Comparison of ENCODE assay signal across 8 cellular contexts in the genomic region with DNA sequence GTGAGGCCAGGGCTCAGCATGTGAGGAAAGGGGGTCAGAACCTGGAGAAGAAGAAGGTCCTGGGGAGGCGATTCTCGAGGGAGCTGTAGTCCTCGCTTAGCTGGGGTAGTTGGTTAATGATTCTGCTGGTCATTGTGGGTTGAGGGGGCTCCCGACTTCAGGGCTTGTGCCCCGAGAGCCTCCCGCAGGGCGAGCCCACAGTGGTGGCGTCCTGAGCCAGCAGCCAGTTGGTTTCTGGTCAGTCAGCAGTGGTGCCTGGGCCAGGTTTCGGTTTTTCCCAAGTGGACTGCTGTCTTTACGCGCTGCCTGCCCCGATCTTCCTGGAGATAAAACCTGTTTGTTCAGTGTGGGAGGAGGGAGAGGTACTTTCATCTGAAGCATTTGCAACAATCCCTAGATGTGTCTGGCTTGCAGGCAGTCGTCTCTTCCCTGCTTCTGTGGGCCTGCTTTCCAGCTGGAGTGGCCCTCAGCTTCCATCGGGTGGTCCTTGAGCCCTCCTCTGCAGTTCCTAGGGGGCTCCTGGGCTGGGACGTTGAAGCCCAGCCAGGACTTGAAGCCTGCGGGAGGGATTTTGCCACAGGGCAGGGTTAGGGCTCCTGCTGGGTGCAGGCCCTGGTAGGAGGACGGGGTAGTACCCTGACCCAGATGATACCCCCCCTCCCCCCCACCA. TPM values are rescaled to one million over a fixed set of nuclear protein-coding genes. Genes with fewer than 3 reads are reported as not detected.
DNase-seq lines count a peak whose midpoint lies in the region; ATAC-seq and TF ChIP-seq lines count a peak whose summit lies in the region.

No MANE protein-coding gene starts in this region.

- intact Hi-C loops in left ventricle myocardium inferior (cut with micrococcal nuclease), result no loop called here

- H3K27me3 ChIP-seq in left ventricle myocardium inferior (ENCODE audit: low read depth) (no peaks in the 10 kb centered on the region), skeletal muscle satellite cell (ENCODE audit: control insufficient read depth, insufficient read depth, low read length) (no peaks in the 10 kb centered on the region), Karpas-422 (ENCODE audit: low read length) (no peaks in the 10 kb centered on the region)

- TF ChIP-seq POLR2A in GM19099 (IDR thresholded peaks at IDR 0.05; ENCODE audit: extremely low read depth, insufficient read length, low read depth), result peak; percentile 25

- DNase-seq in WTC11 (ENCODE audit: low spot score), result no peak
- no peak for DNase-seq in left ventricle myocardium inferior
- DNase-seq in Karpas-422, result no peak
- no peak for DNase-seq in amygdala (lab: John Stamatoyannopoulos, UW)
- DNase-seq in NCI-H1092 (lab: John Stamatoyannopoulos, UW), result no peak

- H3K9ac ChIP-seq in skeletal muscle satellite cell (ENCODE audit: low read depth, low read length) (peak overlapping the region; percentile 93), Karpas-422 (ENCODE audit: low read length) (no peak overlapping the region)

- H3K4me3 ChIP-seq in left ventricle myocardium inferior (peak overlapping the region; percentile 77), skeletal muscle satellite cell (ENCODE audit: low read length) (peak overlapping the region; percentile 85), Karpas-422 (ENCODE audit: low read length) (no peak overlapping the region)

- peak overlapping the region; percentile 100 for H3K4me2 ChIP-seq in skeletal muscle satellite cell (ENCODE audit: low read length)
- H3K4me2 ChIP-seq in Karpas-422 (ENCODE audit: low read depth, low read length, poor library complexity, severe bottlenecking), result no peak overlapping the region

- ATAC-seq in WTC11, result no peak
- no peak for ATAC-seq in HG03378 (IDR thresholded peaks at IDR 0.05; ENCODE audit: unreplicated experiment)

- peaks cover 59% of the 10 kb centered on the region for H3K79me2 ChIP-seq in Karpas-422 (ENCODE audit: low read length)

- H3K27ac Mint-ChIP-seq in WTC11, result peak overlapping the region; percentile 97

- CTCF ChIA-PET in WTC11 (lab: Charles Lee), result interaction anchor here (0.6 to 0.8 kb wide), 3 partner anchors 14 to 120 kb away, joined by 3 to 4 read pairs (median 3); no protein-coding TSS in a partner anchor

- POLR2A ChIA-PET in WTC11 (lab: Charles Lee), result interaction anchor here (1.0 kb wide), 1 partner anchor 14 kb away, joined by 3 read pairs; no protein-coding TSS in a partner anchor

- no peaks in the 10 kb centered on the region for H3K27me3 Mint-ChIP-seq in WTC11 (ENCODE audit: low read depth)

- H3K36me3 ChIP-seq in left ventricle myocardium inferior (peaks cover 33% of the 10 kb centered on the region), skeletal muscle satellite cell (ENCODE audit: insufficient read depth, low read length) (peaks cover 72% of the 10 kb centered on the region), Karpas-422 (ENCODE audit: insufficient read depth, low read length) (peaks cover 61% of the 10 kb centered on the region)

- no peaks in the 10 kb centered on the region for H3K9me2 ChIP-seq in Karpas-422 (replicated peaks; ENCODE audit: insufficient read depth, low read length)

- peaks cover 88% of the 10 kb centered on the region for H3K4me1 ChIP-seq in left ventricle myocardium inferior
- peaks cover 49% of the 10 kb centered on the region for H3K4me1 ChIP-seq in skeletal muscle satellite cell (ENCODE audit: control insufficient read depth, insufficient read depth, low read length)
- H3K4me1 ChIP-seq in Karpas-422 (ENCODE audit: low read length), result peaks cover 13% of the 10 kb centered on the region

- H4K20me1 ChIP-seq in Karpas-422 (ENCODE audit: insufficient read depth, low read depth, low read length), result peaks cover 72% of the 10 kb centered on the region

- H2AFZ ChIP-seq in Karpas-422 (ENCODE audit: low read length), result no peak overlapping the region

- H3K4me3 Mint-ChIP-seq in WTC11, result peak overlapping the region; percentile 87

- no peaks in the 10 kb centered on the region for H3K9me3 ChIP-seq in left ventricle myocardium inferior (replicated peaks)
- H3K9me3 ChIP-seq in skeletal muscle satellite cell (replicated peaks; ENCODE audit: low read length), result no peaks in the 10 kb centered on the region
- H3K9me3 ChIP-seq in Karpas-422 (ENCODE audit: low read length), result no peaks in the 10 kb centered on the region

- H3K36me3 Mint-ChIP-seq in WTC11, result peaks cover 44% of the 10 kb centered on the region

- TF ChIP-seq CTCF in WTC11 (IDR thresholded peaks at IDR 0.05) (no peak), left ventricle myocardium inferior (IDR thresholded peaks at IDR 0.05; ENCODE audit: borderline replicate concordance) (no peak)

- peaks cover 43% of the 10 kb centered on the region for H3K4me1 Mint-ChIP-seq in WTC11

- no peaks in the 10 kb centered on the region for H3K9me3 Mint-ChIP-seq in WTC11

- peak overlapping the region; percentile 100 for H3K27ac ChIP-seq in left ventricle myocardium inferior (replicated peaks)
- H3K27ac ChIP-seq in Karpas-422 (ENCODE audit: low read length), result no peak overlapping the region

TF ChIP-seq in WTC11, 78 proteins besides CTCF, POLR2A, EP300 and RAD21:
- TF ChIP-seq, protein P1, sequence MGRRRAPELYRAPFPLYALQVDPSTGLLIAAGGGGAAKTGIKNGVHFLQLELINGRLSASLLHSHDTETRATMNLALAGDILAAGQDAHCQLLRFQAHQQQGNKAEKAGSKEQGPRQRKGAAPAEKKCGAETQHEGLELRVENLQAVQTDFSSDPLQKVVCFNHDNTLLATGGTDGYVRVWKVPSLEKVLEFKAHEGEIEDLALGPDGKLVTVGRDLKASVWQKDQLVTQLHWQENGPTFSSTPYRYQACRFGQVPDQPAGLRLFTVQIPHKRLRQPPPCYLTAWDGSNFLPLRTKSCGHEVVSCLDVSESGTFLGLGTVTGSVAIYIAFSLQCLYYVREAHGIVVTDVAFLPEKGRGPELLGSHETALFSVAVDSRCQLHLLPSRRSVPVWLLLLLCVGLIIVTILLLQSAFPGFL (CRISPR knock-in tag; IDR thresholded peaks at IDR 0.05; ENCODE audit: borderline replicate concordance), result no peak
- TF ChIP-seq NR3C1 (CRISPR knock-in tag; conservative IDR thresholded peaks at IDR 0.05; ENCODE audit: low read depth) (no peak), FOXJ3 (CRISPR knock-in tag; IDR thresholded peaks at IDR 0.05; ENCODE audit: borderline replicate concordance) (no peak), HMGA2 (CRISPR knock-in tag; IDR thresholded peaks at IDR 0.05) (no peak), ZNF219 (CRISPR knock-in tag; IDR thresholded peaks at IDR 0.05; ENCODE audit: borderline replicate concordance) (no peak), JUN (CRISPR knock-in tag; IDR thresholded peaks at IDR 0.05) (no peak), ESRRA (CRISPR knock-in tag; IDR thresholded peaks at IDR 0.05; ENCODE audit: borderline replicate concordance) (no peak), ZBTB21 (CRISPR knock-in tag; IDR thresholded peaks at IDR 0.05; ENCODE audit: borderline replicate concordance) (no peak)
- TF ChIP-seq, protein P2, sequence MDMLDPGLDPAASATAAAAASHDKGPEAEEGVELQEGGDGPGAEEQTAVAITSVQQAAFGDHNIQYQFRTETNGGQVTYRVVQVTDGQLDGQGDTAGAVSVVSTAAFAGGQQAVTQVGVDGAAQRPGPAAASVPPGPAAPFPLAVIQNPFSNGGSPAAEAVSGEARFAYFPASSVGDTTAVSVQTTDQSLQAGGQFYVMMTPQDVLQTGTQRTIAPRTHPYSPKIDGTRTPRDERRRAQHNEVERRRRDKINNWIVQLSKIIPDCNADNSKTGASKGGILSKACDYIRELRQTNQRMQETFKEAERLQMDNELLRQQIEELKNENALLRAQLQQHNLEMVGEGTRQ (CRISPR knock-in tag; IDR thresholded peaks at IDR 0.05), result no peak
- TF ChIP-seq, protein P3, sequence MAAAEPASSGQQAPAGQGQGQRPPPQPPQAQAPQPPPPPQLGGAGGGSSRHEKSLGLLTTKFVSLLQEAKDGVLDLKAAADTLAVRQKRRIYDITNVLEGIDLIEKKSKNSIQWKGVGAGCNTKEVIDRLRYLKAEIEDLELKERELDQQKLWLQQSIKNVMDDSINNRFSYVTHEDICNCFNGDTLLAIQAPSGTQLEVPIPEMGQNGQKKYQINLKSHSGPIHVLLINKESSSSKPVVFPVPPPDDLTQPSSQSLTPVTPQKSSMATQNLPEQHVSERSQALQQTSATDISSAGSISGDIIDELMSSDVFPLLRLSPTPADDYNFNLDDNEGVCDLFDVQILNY (CRISPR knock-in tag; IDR thresholded peaks at IDR 0.05), result no peak
TF ChIP-seq in WTC11: peak in this region for 0.

RNA-seq across cellular contexts. Expression of a gene that starts 3.2 kb away (rescaled TPM):
- total RNA-seq in WTC11 (2021) (663 to 692 TPM (median 680 TPM) in 3 replicates), left ventricle myocardium inferior (55.6 TPM)
- 113 and 162 TPM in 2 replicates for total RNA-seq in skeletal muscle satellite cell (2012; rRNA removed)
- 170 and 172 TPM in 2 replicates for total RNA-seq in Karpas-422 (2014; rRNA removed; shearing (Covaris generic); ENCODE audit: low replicate concordance)

RNA-seq across cellular contexts. Expression of a gene that starts 21.3 kb away (rescaled TPM):
- total RNA-seq in WTC11 (2021) (60.6 to 86.8 TPM (median 83.9 TPM) in 3 replicates), left ventricle myocardium inferior (not detected)
- total RNA-seq in skeletal muscle satellite cell (2012; rRNA removed), result not detected in 2 replicates
- total RNA-seq in Karpas-422 (2014; rRNA removed; shearing (Covaris generic); ENCODE audit: low replicate concordance), result not detected in 2 replicates

RNA-seq across cellular contexts. Expression of a gene that starts 27.1 kb away (rescaled TPM):
- total RNA-seq in WTC11 (2021) (1.2 to 3.3 TPM (median 2.5 TPM) in 3 replicates), left ventricle myocardium inferior (not detected)
- total RNA-seq in skeletal muscle satellite cell (2012; rRNA removed), result not detected in 2 replicates
- total RNA-seq in Karpas-422 (2014; rRNA removed; shearing (Covaris generic); ENCODE audit: low replicate concordance), result not detected in 2 replicates

RNA-seq across cellular contexts. Expression of a gene that starts 40.3 kb away (rescaled TPM):
- total RNA-seq in WTC11 (2021) (0.53 to 0.82 TPM (median 0.61 TPM) in 3 replicates), left ventricle myocardium inferior (not detected)
- total RNA-seq in skeletal muscle satellite cell (2012; rRNA removed), result not detected in 2 replicates
- not detected in 2 replicates for total RNA-seq in Karpas-422 (2014; rRNA removed; shearing (Covaris generic); ENCODE audit: low replicate concordance)

RNA-seq across cellular contexts. Expression of a gene that starts 49.6 kb away (rescaled TPM):
- total RNA-seq in WTC11 (2021), result 0.66 to 0.78 TPM (median 0.70 TPM) in 3 replicates
- not detected for total RNA-seq in left ventricle myocardium inferior
- total RNA-seq in skeletal muscle satellite cell (2012; rRNA removed), result 0.22 and 0.25 TPM in 2 replicates
- not detected in 2 replicates for total RNA-seq in Karpas-422 (2014; rRNA removed; shearing (Covaris generic); ENCODE audit: low replicate concordance)

Comparison
In these comparisons a context has a peak if more than half of its experiments do, and no peak if none do; other contexts are left out.
1. RNA of a gene that starts 21.3 kb away (total RNA-seq): 60.6 to 86.8 TPM in WTC11; not detected in left ventricle myocardium inferior (single experiment) and not detected in Karpas-422; every median in the first group is over 10 times any median in the second.